Comparison of ENCODE assay signal across 15 cellular contexts in the genomic region with DNA sequence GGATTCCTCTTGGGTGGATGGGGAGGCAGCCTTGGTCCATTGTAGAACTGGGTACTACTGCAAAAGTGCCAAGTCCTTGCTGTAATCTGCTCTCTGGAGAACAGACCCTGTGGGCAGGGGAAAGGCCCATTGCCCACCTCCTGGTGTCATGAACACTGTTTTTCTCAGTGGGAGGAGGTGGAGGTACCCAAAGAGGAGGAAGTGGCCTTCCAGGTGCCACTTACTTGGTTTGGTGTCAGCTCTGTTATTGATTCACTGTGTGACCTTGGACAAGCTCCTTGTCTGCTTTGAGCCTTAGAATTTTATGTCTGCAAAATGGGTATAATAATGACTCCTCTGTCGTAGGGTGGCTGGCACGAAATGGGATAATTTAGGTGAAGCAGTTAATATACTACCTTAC.
"Had no signal": no experiment of that assay in that cellular context is flagged by ENCODE, and none has a peak within 500 bp of the region (broad histone marks: within the 10 kb centered on the region; RNA-seq: fewer than 3 reads in every experiment).

No MANE protein-coding gene starts in this region.

- H2AFZ ChIP-seq: parathyroid adenoma had no signal

- H3K4me1 ChIP-seq: parathyroid adenoma, tibial artery had no signal

- H3K9me3 ChIP-seq: esophagus squamous epithelium, heart right ventricle, tibial artery had no signal

- H3K79me2 ChIP-seq: parathyroid adenoma had no signal

- H3K27ac Mint-ChIP-seq: activated naive CD8-positive, alpha-beta T cell; naive thymus-derived CD4-positive, alpha-beta T cell had no signal

- ATAC-seq: heart right ventricle; left ventricle myocardium superior; naive thymus-derived CD4-positive, alpha-beta T cell; sciatic nerve had no signal

- DNase-seq: activated CD4-positive, alpha-beta T cell treated with anti-CD3 and anti-CD28 coated beads, Interleukin-2, amount 50 U/mL, for 4 hours; dermis blood vessel endothelial cell; effector memory CD4-positive, alpha-beta T cell; esophagus squamous epithelium; heart right ventricle; kidney glomerular epithelial cell; left ventricle myocardium superior; naive thymus-derived CD4-positive, alpha-beta T cell; stimulated activated naive CD4-positive, alpha-beta T cell treated with Interleukin-2 at 50 U/mL for 16 hours; T-helper 2 cell; tibial artery had no signal

- H3K4me3 ChIP-seq: esophagus squamous epithelium, heart right ventricle, tibial artery had no signal

- H3K27ac ChIP-seq: esophagus squamous epithelium, heart right ventricle, parathyroid adenoma, tibial artery, VCaP had no signal

- H3K4me3 Mint-ChIP-seq: activated naive CD8-positive, alpha-beta T cell; naive thymus-derived CD4-positive, alpha-beta T cell had no signal

- H3K36me3 ChIP-seq: esophagus squamous epithelium, heart right ventricle, tibial artery had no signal

- H3K9me3 Mint-ChIP-seq: naive thymus-derived CD4-positive, alpha-beta T cell had no signal

- H3K36me3 Mint-ChIP-seq: activated naive CD8-positive, alpha-beta T cell; naive thymus-derived CD4-positive, alpha-beta T cell had no signal

- H3K27me3 ChIP-seq: esophagus squamous epithelium, heart right ventricle had no signal
